In genomic region chr16:23948949-23949392, GRCh38 we compare ENCODE assay signal across 11 cellular contexts.
DNase-seq lines count a peak whose midpoint lies in the region; ATAC-seq and TF ChIP-seq lines count a peak whose summit lies in the region.
"Had no signal": no experiment of that assay in that cellular context is flagged by ENCODE, and none has a peak within 500 bp of the region (broad histone marks: within the 10 kb centered on the region; RNA-seq: fewer than 3 reads in every experiment).

No MANE protein-coding gene starts in this region.

- WGBS in body of pancreas, 2 donors: 35 to 50% methylated on average over 11 of the region's 11 CpGs

- no peak overlapping the region for H3K27ac ChIP-seq in body of pancreas
- H3K27ac ChIP-seq: A549, ovary, PC-9 had no signal

- no peak overlapping the region for H3K4me3 ChIP-seq in body of pancreas
- H3K4me3 ChIP-seq: A549, ovary, PC-9 had no signal

- H3K9me3 ChIP-seq in body of pancreas: no peaks in the 10 kb centered on the region
- H3K9me3 ChIP-seq: A549, ovary had no signal

- H3K4me3 Mint-ChIP-seq in stimulated activated naive CD8-positive, alpha-beta T cell treated with anti-CD3 and anti-CD28 coated beads, Interleukin-15, Interleukin-2, amounts not matched to agents 100 ng/mL and 50 ng/mL, for 24 hours: peak overlapping the region; percentile 47
- no peak overlapping the region for H3K4me3 Mint-ChIP-seq in chondrocyte (ENCODE audit: unreplicated experiment)

- TF ChIP-seq CTCF in body of pancreas (IDR thresholded peaks at IDR 0.05) (no peak), chondrocyte (IDR thresholded peaks at IDR 0.05) (no peak)

- no peaks in the 10 kb centered on the region for H3K27me3 ChIP-seq in body of pancreas
- H3K27me3 ChIP-seq: ovary had no signal

- H3K4me1 ChIP-seq in body of pancreas: no peaks in the 10 kb centered on the region
- H3K4me1 ChIP-seq: A549 had no signal

- peaks cover 96% of the 10 kb centered on the region for H3K4me1 Mint-ChIP-seq in stimulated activated naive CD8-positive, alpha-beta T cell treated with anti-CD3 and anti-CD28 coated beads, Interleukin-15, Interleukin-2, amounts not matched to agents 100 ng/mL and 50 ng/mL, for 24 hours (ENCODE audit: low read depth)
- H3K4me1 Mint-ChIP-seq in chondrocyte (ENCODE audit: low read depth): no peaks in the 10 kb centered on the region

- no peaks in the 10 kb centered on the region for H3K36me3 ChIP-seq in body of pancreas (replicated peaks in 1 of 2; ENCODE audit: insufficient read depth in 1 of 2, low read depth in 2 of 2)
- H3K36me3 ChIP-seq: ovary had no signal

- peak; percentile 57 to 69 for ATAC-seq in activated CD4-positive, CD25-positive, alpha-beta regulatory T cell treated with anti-CD3 and anti-CD28 coated beads, Interleukin-2, amount 50 U/mL, for 24 hours
- no peak for ATAC-seq in body of pancreas
- ATAC-seq in GM19467 (IDR thresholded peaks at IDR 0.05; ENCODE audit: unreplicated experiment): no peak
- ATAC-seq: A549 had no signal

- no peak for DNase-seq in activated CD4-positive, CD25-positive, alpha-beta regulatory T cell treated with anti-CD3 and anti-CD28 coated beads, Interleukin-2, amount 50 U/mL, for 72 hours
- peak; percentile 44 to 51 for DNase-seq in activated CD4-positive, alpha-beta T cell treated with anti-CD3 and anti-CD28 coated beads, Interleukin-2, amount 50 U/mL, for 4 hours
- DNase-seq in body of pancreas (peak in 3 of 4 donors; percentile 14 to 25 (median 17)), NCI-H1694 (lab: John Stamatoyannopoulos, UW) (no peak), chondrocyte (ENCODE audit: low spot score) (no peak)
- DNase-seq: ovary, PC-9 had no signal

- peak overlapping the region; percentile 89 for H3K27ac Mint-ChIP-seq in stimulated activated naive CD8-positive, alpha-beta T cell treated with anti-CD3 and anti-CD28 coated beads, Interleukin-15, Interleukin-2, amounts not matched to agents 100 ng/mL and 50 ng/mL, for 24 hours
- no peak overlapping the region for H3K27ac Mint-ChIP-seq in chondrocyte (ENCODE audit: unreplicated experiment)

- no peaks in the 10 kb centered on the region for H3K27me3 Mint-ChIP-seq in stimulated activated naive CD8-positive, alpha-beta T cell treated with anti-CD3 and anti-CD28 coated beads, Interleukin-15, Interleukin-2, amounts not matched to agents 100 ng/mL and 50 ng/mL, for 24 hours
- peaks cover 4% of the 10 kb centered on the region for H3K27me3 Mint-ChIP-seq in chondrocyte (ENCODE audit: low read depth)

- H3K9me3 Mint-ChIP-seq in stimulated activated naive CD8-positive, alpha-beta T cell treated with anti-CD3 and anti-CD28 coated beads, Interleukin-15, Interleukin-2, amounts not matched to agents 100 ng/mL and 50 ng/mL, for 24 hours: no peaks in the 10 kb centered on the region
- no peaks in the 10 kb centered on the region for H3K9me3 Mint-ChIP-seq in chondrocyte (ENCODE audit: low read depth)

- intact Hi-C loops in body of pancreas (cut with DNase I): no loop called here

- peaks cover 9% of the 10 kb centered on the region for H3K36me3 Mint-ChIP-seq in stimulated activated naive CD8-positive, alpha-beta T cell treated with anti-CD3 and anti-CD28 coated beads, Interleukin-15, Interleukin-2, amounts not matched to agents 100 ng/mL and 50 ng/mL, for 24 hours (ENCODE audit: low read depth)
- no peaks in the 10 kb centered on the region for H3K36me3 Mint-ChIP-seq in chondrocyte (ENCODE audit: low read depth)

- no peak for TF ChIP-seq POLR2A in body of pancreas (IDR thresholded peaks at IDR 0.05)

Comparison
In these comparisons a context has a peak if more than half of its experiments do, and no peak if none do; other contexts are left out.
1. ATAC-seq: peak in activated CD4-positive, CD25-positive, alpha-beta regulatory T cell treated with anti-CD3 and anti-CD28 coated beads, Interleukin-2, amount 50 U/mL, for 24 hours (2 of 2); none in body of pancreas (single experiment) and GM19467 (single experiment).
2. DNase-seq: peak in activated CD4-positive, alpha-beta T cell treated with anti-CD3 and anti-CD28 coated beads, Interleukin-2, amount 50 U/mL, for 4 hours (2 of 2) and body of pancreas (3 of 4); none in activated CD4-positive, CD25-positive, alpha-beta regulatory T cell treated with anti-CD3 and anti-CD28 coated beads, Interleukin-2, amount 50 U/mL, for 72 hours (single experiment), NCI-H1694 (single experiment) and chondrocyte (single experiment).